8 cellular contexts compared by ENCODE assay signal in genomic region chr17:40314557-40314953, GRCh38. TPM values are rescaled to one million over a fixed set of nuclear protein-coding genes. Genes with fewer than 3 reads are reported as not detected.
DNase-seq lines count a peak whose midpoint lies in the region; ATAC-seq lines count a peak whose summit lies in the region.

No MANE protein-coding gene starts in this region.

- no peaks in the 10 kb centered on the region for H3K36me3 Mint-ChIP-seq in immature natural killer cell

- peak overlapping the region; percentile 34 to 94 (median 81) for H3K27ac Mint-ChIP-seq in immature natural killer cell

- H3K4me3 ChIP-seq in BLaER1 treated with 17β-estradiol and CSF1 and Interleukin-3, amounts not matched to agents 10 nM and 100 nM = no peak overlapping the region
- no peak overlapping the region for H3K4me3 ChIP-seq in MG63

- no peaks in the 10 kb centered on the region for H3K9me3 ChIP-seq in BLaER1 treated with 17β-estradiol and CSF1 and Interleukin-3, amounts not matched to agents 10 nM and 100 nM (replicated peaks in 1 of 11)
- H3K9me3 ChIP-seq in MG63 = no peaks in the 10 kb centered on the region

- H4K20me1 ChIP-seq in BLaER1 treated with 17β-estradiol and CSF1 and Interleukin-3, amounts not matched to agents 10 nM and 100 nM = peaks cover 0 to 20% (median 6%) of the 10 kb centered on the region in 11 experiments; a peak in 14 of 22 replicates

- DNase-seq in MG63 (peak; percentile 98), T-helper 9 cell (peak; percentile 82), amniotic stem cell (lab: John Stamatoyannopoulos, UW) (peak; percentile 85), immature natural killer cell (peak; percentile 63 to 77 (median 67))
- peak; percentile 71 to 75 for DNase-seq in stimulated activated CD4-positive, alpha-beta T cell treated with anti-CD3 and anti-CD28 coated beads, Interleukin-2, amount 100 ng/mL, for 48 hours

- no peaks in the 10 kb centered on the region for H3K36me3 ChIP-seq in BLaER1 treated with 17β-estradiol and CSF1 and Interleukin-3, amounts not matched to agents 10 nM and 100 nM
- no peaks in the 10 kb centered on the region for H3K36me3 ChIP-seq in MG63

- H3K27me3 ChIP-seq in BLaER1 treated with 17β-estradiol and CSF1 and Interleukin-3, amounts not matched to agents 10 nM and 100 nM = peaks cover 0 to 6% (median 0%) of the 10 kb centered on the region in 11 experiments; a peak in 2 of 22 replicates
- no peaks in the 10 kb centered on the region for H3K27me3 ChIP-seq in MG63

- peak overlapping the region; percentile 34 to 100 (median 65) for H3K4me2 ChIP-seq in BLaER1 treated with 17β-estradiol and CSF1 and Interleukin-3, amounts not matched to agents 10 nM and 100 nM

- H3K4me1 Mint-ChIP-seq in immature natural killer cell = peaks cover 47 to 58% of the 10 kb centered on the region in 2 donors

- H3K4me3 Mint-ChIP-seq in immature natural killer cell = peak overlapping the region in 1 of 5 donors; percentile 26

- H3K4me1 ChIP-seq in BLaER1 treated with 17β-estradiol and CSF1 and Interleukin-3, amounts not matched to agents 10 nM and 100 nM = peaks cover 80 to 96% (median 94%) of the 10 kb centered on the region in 10 experiments

- H3K27me3 Mint-ChIP-seq in immature natural killer cell (ENCODE audit: low read depth in 3 of 3) = peaks cover 6 to 13% (median 12%) of the 10 kb centered on the region in 3 donors

- H3K9ac ChIP-seq in BLaER1 treated with 17β-estradiol and CSF1 and Interleukin-3, amounts not matched to agents 10 nM and 100 nM = no peak overlapping the region; a peak in 1 of 22 replicates

- no peaks in the 10 kb centered on the region for H3K9me3 Mint-ChIP-seq in immature natural killer cell

- peak overlapping the region in 6 of 11 experiments; percentile 22 to 43 (median 32); a peak in 7 of 22 replicates for H3K27ac ChIP-seq in BLaER1 treated with 17β-estradiol and CSF1 and Interleukin-3, amounts not matched to agents 10 nM and 100 nM

- ATAC-seq in HG03460 (IDR thresholded peaks at IDR 0.05; ENCODE audit: unreplicated experiment) (no peak), HG03039 (IDR thresholded peaks at IDR 0.05; ENCODE audit: unreplicated experiment) (no peak)

RNA-seq across cellular contexts. Expression of gene RARA, which starts 5.6 kb away (rescaled TPM):
- total RNA-seq in MG63 (2014; rRNA removed; shearing (Covaris generic); ENCODE audit: low replicate concordance) = 8.9 and 11.2 TPM in 2 replicates
- 10 to 100 TPM in 1 of 3 donors, 1 to 10 TPM in 2; 4.6 to 12.1 (median 4.6) TPM for polyA plus RNA-seq in immature natural killer cell

RNA-seq across cellular contexts. Expression of gene CDC6, which starts 26.9 kb away (rescaled TPM):
- total RNA-seq in MG63 (2014; rRNA removed; shearing (Covaris generic); ENCODE audit: low replicate concordance) = 31.1 and 111 TPM in 2 replicates
- polyA plus RNA-seq in immature natural killer cell = 1 to 10 TPM in 2 of 3 donors, under 1 TPM in 1; 0.81 to 1.8 (median 1.5) TPM

RNA-seq across cellular contexts. Expression of gene GJD3, which starts 50.0 kb away (rescaled TPM):
- not detected in 2 replicates for total RNA-seq in MG63 (2014; rRNA removed; shearing (Covaris generic); ENCODE audit: low replicate concordance)
- under 1 TPM in 2 of 3 donors, not detected in 1; 0.40 to 0.68 TPM for polyA plus RNA-seq in immature natural killer cell
